Comparison of ENCODE assay signal across 3 cellular contexts in genomic region chr11:35259529-35259928, GRCh38.
TF ChIP-seq lines count a peak whose summit lies in the region.

No MANE protein-coding gene starts in this region.

TF ChIP-seq in A549, 52 proteins besides CTCF, POLR2A, EP300 and RAD21:
- TF ChIP-seq NFE2L2 (conservative IDR thresholded peaks at IDR 0.05; ENCODE audit: low read length) (no peak), CBX2 (IDR thresholded peaks at IDR 0.05; ENCODE audit: borderline replicate concordance, low read depth) (no peak), ZSCAN20 (CRISPR knock-in tag; IDR thresholded peaks at IDR 0.05) (no peak), HEYL (CRISPR knock-in tag; IDR thresholded peaks at IDR 0.05) (no peak), FOSB (CRISPR knock-in tag; IDR thresholded peaks at IDR 0.05) (no peak), CHD4 (IDR thresholded peaks at IDR 0.05; ENCODE audit: borderline replicate concordance) (no peak)

TF ChIP-seq in IMR-90, 13 proteins besides CTCF, POLR2A, EP300 and RAD21:
- TF ChIP-seq RFX5 (IDR thresholded peaks at IDR 0.05; ENCODE audit: low read depth, low read length), result no peak
- no peak for TF ChIP-seq BHLHE40 (IDR thresholded peaks at IDR 0.05; ENCODE audit: low read depth, low read length)
- TF ChIP-seq USF2 (IDR thresholded peaks at IDR 0.05; ENCODE audit: low read depth, low read length), result no peak
- TF ChIP-seq, protein P1, sequence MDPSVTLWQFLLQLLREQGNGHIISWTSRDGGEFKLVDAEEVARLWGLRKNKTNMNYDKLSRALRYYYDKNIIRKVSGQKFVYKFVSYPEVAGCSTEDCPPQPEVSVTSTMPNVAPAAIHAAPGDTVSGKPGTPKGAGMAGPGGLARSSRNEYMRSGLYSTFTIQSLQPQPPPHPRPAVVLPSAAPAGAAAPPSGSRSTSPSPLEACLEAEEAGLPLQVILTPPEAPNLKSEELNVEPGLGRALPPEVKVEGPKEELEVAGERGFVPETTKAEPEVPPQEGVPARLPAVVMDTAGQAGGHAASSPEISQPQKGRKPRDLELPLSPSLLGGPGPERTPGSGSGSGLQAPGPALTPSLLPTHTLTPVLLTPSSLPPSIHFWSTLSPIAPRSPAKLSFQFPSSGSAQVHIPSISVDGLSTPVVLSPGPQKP (IDR thresholded peaks at IDR 0.05; ENCODE audit: borderline replicate concordance, low read depth, low read length), result no peak
- TF ChIP-seq NFE2L2 (IDR thresholded peaks at IDR 0.05; ENCODE audit: low read depth, low read length), result no peak
- TF ChIP-seq MXI1 (IDR thresholded peaks at IDR 0.05; ENCODE audit: borderline replicate concordance, low read depth, low read length), result no peak

TF ChIP-seq in SK-N-SH, 30 proteins besides CTCF, POLR2A, EP300 and RAD21:
- TF ChIP-seq IRF3 (IDR thresholded peaks at IDR 0.05; ENCODE audit: low read depth, low read length), result no peak
- TF ChIP-seq TAF1 (IDR thresholded peaks at IDR 0.05; ENCODE audit: borderline replicate concordance, low read depth, low read length), result no peak
- TF ChIP-seq FOXM1 (IDR thresholded peaks at IDR 0.05; ENCODE audit: low read depth), result no peak
- no peak for TF ChIP-seq POLR2AphosphoS5 (IDR thresholded peaks at IDR 0.05; ENCODE audit: low read depth, low read length)
- TF ChIP-seq CHD2 (IDR thresholded peaks at IDR 0.05; ENCODE audit: low read length, partially characterized antibody), result no peak
- TF ChIP-seq, protein P2, sequence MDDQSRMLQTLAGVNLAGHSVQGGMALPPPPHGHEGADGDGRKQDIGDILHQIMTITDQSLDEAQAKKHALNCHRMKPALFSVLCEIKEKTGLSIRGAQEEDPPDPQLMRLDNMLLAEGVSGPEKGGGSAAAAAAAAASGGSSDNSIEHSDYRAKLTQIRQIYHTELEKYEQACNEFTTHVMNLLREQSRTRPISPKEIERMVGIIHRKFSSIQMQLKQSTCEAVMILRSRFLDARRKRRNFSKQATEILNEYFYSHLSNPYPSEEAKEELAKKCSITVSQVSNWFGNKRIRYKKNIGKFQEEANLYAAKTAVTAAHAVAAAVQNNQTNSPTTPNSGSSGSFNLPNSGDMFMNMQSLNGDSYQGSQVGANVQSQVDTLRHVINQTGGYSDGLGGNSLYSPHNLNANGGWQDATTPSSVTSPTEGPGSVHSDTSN (IDR thresholded peaks at IDR 0.05), result no peak
- TF ChIP-seq REST (IDR thresholded peaks at IDR 0.05; ENCODE audit: low read depth, low read length), result no peak
